ENCODE assay signal across 1 cellular context in the genomic region with DNA sequence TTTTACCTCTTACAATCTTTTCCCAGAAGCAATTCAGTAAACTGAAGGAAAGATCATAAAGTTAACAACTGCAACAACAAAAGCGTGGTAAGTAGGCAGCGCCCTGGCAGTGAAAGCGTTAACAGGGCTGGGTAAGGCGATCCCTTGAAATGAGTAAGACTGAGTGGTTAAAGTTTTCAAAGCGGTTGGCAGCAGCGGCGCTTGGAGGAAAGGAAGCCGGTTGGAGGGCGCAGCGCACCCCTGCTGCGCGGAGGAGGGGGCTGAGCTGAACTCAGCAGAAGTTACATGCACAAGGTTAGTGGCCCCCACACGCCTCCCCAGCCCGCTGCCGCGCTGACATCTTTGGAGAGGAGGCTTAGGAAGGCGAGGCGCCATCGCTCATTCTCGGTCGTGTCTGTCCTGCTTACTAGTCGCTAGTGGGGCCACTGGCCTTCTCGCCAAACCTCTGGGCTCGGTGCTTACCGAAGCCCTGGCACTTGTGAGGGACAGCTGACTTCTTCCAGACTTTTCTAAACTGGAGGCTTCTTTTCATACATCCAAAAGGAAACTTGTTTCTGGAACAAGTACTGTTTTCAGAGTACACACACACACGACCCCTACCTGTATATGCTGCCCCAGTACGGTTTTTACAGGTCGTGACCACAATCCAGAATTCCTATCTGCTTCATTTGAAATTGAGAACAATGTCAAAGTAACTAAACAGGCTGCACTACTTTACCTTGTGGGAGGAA.
TF ChIP-seq lines count a peak whose summit lies in the region.

A gene with protein sequence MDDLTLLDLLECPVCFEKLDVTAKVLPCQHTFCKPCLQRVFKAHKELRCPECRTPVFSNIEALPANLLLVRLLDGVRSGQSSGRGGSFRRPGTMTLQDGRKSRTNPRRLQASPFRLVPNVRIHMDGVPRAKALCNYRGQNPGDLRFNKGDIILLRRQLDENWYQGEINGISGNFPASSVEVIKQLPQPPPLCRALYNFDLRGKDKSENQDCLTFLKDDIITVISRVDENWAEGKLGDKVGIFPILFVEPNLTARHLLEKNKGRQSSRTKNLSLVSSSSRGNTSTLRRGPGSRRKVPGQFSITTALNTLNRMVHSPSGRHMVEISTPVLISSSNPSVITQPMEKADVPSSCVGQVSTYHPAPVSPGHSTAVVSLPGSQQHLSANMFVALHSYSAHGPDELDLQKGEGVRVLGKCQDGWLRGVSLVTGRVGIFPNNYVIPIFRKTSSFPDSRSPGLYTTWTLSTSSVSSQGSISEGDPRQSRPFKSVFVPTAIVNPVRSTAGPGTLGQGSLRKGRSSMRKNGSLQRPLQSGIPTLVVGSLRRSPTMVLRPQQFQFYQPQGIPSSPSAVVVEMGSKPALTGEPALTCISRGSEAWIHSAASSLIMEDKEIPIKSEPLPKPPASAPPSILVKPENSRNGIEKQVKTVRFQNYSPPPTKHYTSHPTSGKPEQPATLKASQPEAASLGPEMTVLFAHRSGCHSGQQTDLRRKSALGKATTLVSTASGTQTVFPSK (plus strand): TSS at position 178 of the 731 bp plus-strand sequence. CDS start 1,351 bp downstream, outside the sequence.

TF ChIP-seq in HepG2, 621 proteins besides CTCF, POLR2A, EP300 and RAD21 (continued from another document and continues in another):
- TF ChIP-seq, protein P1, sequence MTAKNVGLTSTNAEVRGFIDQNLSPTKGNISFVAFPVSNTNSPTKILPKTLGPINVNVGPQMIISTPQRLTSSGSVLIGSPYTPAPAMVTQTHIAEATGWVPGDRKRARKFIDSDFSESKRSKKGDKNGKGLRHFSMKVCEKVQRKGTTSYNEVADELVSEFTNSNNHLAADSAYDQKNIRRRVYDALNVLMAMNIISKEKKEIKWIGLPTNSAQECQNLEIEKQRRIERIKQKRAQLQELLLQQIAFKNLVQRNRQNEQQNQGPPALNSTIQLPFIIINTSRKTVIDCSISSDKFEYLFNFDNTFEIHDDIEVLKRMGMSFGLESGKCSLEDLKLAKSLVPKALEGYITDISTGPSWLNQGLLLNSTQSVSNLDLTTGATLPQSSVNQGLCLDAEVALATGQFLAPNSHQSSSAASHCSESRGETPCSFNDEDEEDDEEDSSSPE (CRISPR knock-in tag; IDR thresholded peaks at IDR 0.05) = 0 out of 2 replicates have a peak, but pooled peaks have one; percentile 28
- peak; percentile 89 for TF ChIP-seq ZFP91 (CRISPR knock-in tag; IDR thresholded peaks at IDR 0.05; ENCODE audit: borderline replicate concordance)
- no peak for TF ChIP-seq ZNF552 (CRISPR knock-in tag; IDR thresholded peaks at IDR 0.05; ENCODE audit: borderline replicate concordance)
- no peak for TF ChIP-seq KIAA2018 (CRISPR knock-in tag; IDR thresholded peaks at IDR 0.05; ENCODE audit: borderline replicate concordance)
- peak; percentile 72 for TF ChIP-seq TAF1 (CRISPR knock-in tag; IDR thresholded peaks at IDR 0.05)
- TF ChIP-seq, protein P2, sequence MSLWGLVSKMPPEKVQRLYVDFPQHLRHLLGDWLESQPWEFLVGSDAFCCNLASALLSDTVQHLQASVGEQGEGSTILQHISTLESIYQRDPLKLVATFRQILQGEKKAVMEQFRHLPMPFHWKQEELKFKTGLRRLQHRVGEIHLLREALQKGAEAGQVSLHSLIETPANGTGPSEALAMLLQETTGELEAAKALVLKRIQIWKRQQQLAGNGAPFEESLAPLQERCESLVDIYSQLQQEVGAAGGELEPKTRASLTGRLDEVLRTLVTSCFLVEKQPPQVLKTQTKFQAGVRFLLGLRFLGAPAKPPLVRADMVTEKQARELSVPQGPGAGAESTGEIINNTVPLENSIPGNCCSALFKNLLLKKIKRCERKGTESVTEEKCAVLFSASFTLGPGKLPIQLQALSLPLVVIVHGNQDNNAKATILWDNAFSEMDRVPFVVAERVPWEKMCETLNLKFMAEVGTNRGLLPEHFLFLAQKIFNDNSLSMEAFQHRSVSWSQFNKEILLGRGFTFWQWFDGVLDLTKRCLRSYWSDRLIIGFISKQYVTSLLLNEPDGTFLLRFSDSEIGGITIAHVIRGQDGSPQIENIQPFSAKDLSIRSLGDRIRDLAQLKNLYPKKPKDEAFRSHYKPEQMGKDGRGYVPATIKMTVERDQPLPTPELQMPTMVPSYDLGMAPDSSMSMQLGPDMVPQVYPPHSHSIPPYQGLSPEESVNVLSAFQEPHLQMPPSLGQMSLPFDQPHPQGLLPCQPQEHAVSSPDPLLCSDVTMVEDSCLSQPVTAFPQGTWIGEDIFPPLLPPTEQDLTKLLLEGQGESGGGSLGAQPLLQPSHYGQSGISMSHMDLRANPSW (CRISPR knock-in tag; IDR thresholded peaks at IDR 0.05; ENCODE audit: borderline replicate concordance) = 0 out of 2 replicates have a peak, but pooled peaks have one; percentile 30
- TF ChIP-seq MAFK (conservative IDR thresholded peaks at IDR 0.05 in 1 of 2, IDR thresholded peaks at IDR 0.05 in 1 of 2; ENCODE audit: low read length in 2 of 2) = no peak
- no peak for TF ChIP-seq HES4 (CRISPR knock-in tag; IDR thresholded peaks at IDR 0.05; ENCODE audit: borderline replicate concordance)
- TF ChIP-seq ZNF777 (CRISPR knock-in tag; IDR thresholded peaks at IDR 0.05) = no peak
- TF ChIP-seq ZNF615 (CRISPR knock-in tag; IDR thresholded peaks at IDR 0.05; ENCODE audit: borderline replicate concordance) = no peak
- no peak for TF ChIP-seq GRHL1 (CRISPR knock-in tag; conservative IDR thresholded peaks at IDR 0.05)
- TF ChIP-seq CHCHD3 (CRISPR knock-in tag; IDR thresholded peaks at IDR 0.05) = no peak
- no peak for TF ChIP-seq NBN (conservative IDR thresholded peaks at IDR 0.05)
- TF ChIP-seq ZNF33A (CRISPR knock-in tag; IDR thresholded peaks at IDR 0.05; ENCODE audit: borderline replicate concordance) = 0 out of 2 replicates have a peak, but pooled peaks have one; percentile 27
- TF ChIP-seq TBP (CRISPR knock-in tag; IDR thresholded peaks at IDR 0.05) = no peak
- TF ChIP-seq SOX6 (IDR thresholded peaks at IDR 0.05) = no peak
- TF ChIP-seq SOX6 (CRISPR knock-in tag; IDR thresholded peaks at IDR 0.05) = peak; percentile 38; the same call in 1 of the 2 replicates
- TF ChIP-seq HNRNPL (IDR thresholded peaks at IDR 0.05; ENCODE audit: low read depth, low read length) = peak; percentile 57; the same call in 1 of the 2 replicates
- TF ChIP-seq ZNF512B (CRISPR knock-in tag; IDR thresholded peaks at IDR 0.05; ENCODE audit: borderline replicate concordance) = 0 out of 2 replicates have a peak, but pooled peaks have one; percentile 49
- TF ChIP-seq ZNF274 (CRISPR knock-in tag; IDR thresholded peaks at IDR 0.05) = 0 out of 2 replicates have a peak, but pooled peaks have one; percentile 23
- TF ChIP-seq ZNF775 (CRISPR knock-in tag; IDR thresholded peaks at IDR 0.05; ENCODE audit: borderline replicate concordance) = 0 out of 2 replicates have a peak, but pooled peaks have one; percentile 38
